15 cellular contexts compared by ENCODE assay signal in genomic region chr1:35576061-35576765, GRCh38. TPM values are rescaled to one million over a fixed set of nuclear protein-coding genes. Genes with fewer than 3 reads are reported as not detected.
DNase-seq lines count a peak whose midpoint lies in the region; ATAC-seq and TF ChIP-seq lines count a peak whose summit lies in the region.
"Had no signal": no experiment of that assay in that cellular context is flagged by ENCODE, and none has a peak within 500 bp of the region (broad histone marks: within the 10 kb centered on the region; RNA-seq: fewer than 3 reads in every experiment).

No MANE protein-coding gene starts in this region.

- H3K27me3 ChIP-seq in Peyer's patch, result no peaks in the 10 kb centered on the region
- peaks cover 0 to 76% (median 27%) of the 10 kb centered on the region in 4 donors for H3K27me3 ChIP-seq in esophagus muscularis mucosa
- peaks cover 0 to 50% (median 36%) of the 10 kb centered on the region in 7 donors for H3K27me3 ChIP-seq in spleen (replicated peaks in 1 of 7)

- H3K27ac Mint-ChIP-seq in activated CD4-positive, alpha-beta T cell treated with anti-CD3 and anti-CD28 coated beads, Interleukin-2, amount 10 ng/mL, durations not matched to agents 7 days and 5 days, result peak overlapping the region; percentile 79

- WGBS in esophagus muscularis mucosa, result 67% methylated on average over 10 of the region's 10 CpGs
- 39 to 62% (median 49%) methylated on average over 10 of the region's 10 CpGs for WGBS in spleen, 5 donors

- no peak overlapping the region for H3K27ac ChIP-seq in Peyer's patch
- H3K27ac ChIP-seq in esophagus muscularis mucosa (replicated peaks in 1 of 4), result no peak overlapping the region
- no peak overlapping the region for H3K27ac ChIP-seq in spleen
- H3K27ac ChIP-seq: gastroesophageal sphincter had no signal

- intact Hi-C loops in esophagus muscularis mucosa (cut with DNase I), result no loop called here
- intact Hi-C loops in spleen (cut with DNase I; ENCODE audit: low total_unique reads), result no loop called here

- TF ChIP-seq EP300 in esophagus muscularis mucosa (IDR thresholded peaks at IDR 0.05), result no peak

- H3K36me3 ChIP-seq in Peyer's patch (no peaks in the 10 kb centered on the region), esophagus muscularis mucosa (no peaks in the 10 kb centered on the region), spleen (no peaks in the 10 kb centered on the region)
- H3K36me3 ChIP-seq: gastroesophageal sphincter had no signal

- no peak for TF ChIP-seq CTCF in Peyer's patch (IDR thresholded peaks at IDR 0.05)
- TF ChIP-seq CTCF in esophagus muscularis mucosa (IDR thresholded peaks at IDR 0.05), result no peak
- no peak for TF ChIP-seq CTCF in spleen (IDR thresholded peaks at IDR 0.05 in 8 of 11, conservative IDR thresholded peaks at IDR 0.05 in 3 of 11)

- ATAC-seq in HG03442 (IDR thresholded peaks at IDR 0.05; ENCODE audit: unreplicated experiment), result no peak
- ATAC-seq: gastroesophageal sphincter had no signal

- H3K9me3 Mint-ChIP-seq in activated CD4-positive, alpha-beta T cell treated with anti-CD3 and anti-CD28 coated beads, Interleukin-2, amount 10 ng/mL, durations not matched to agents 7 days and 5 days, result no peaks in the 10 kb centered on the region

- POLR2A ChIA-PET in activated CD4-positive, alpha-beta T cell treated with anti-CD3 and anti-CD28 coated beads, Interleukin-2, amount 10 ng/mL, durations not matched to agents 7 days and 5 days (lab: Charles Lee), result no interaction called here

- H3K4me3 Mint-ChIP-seq in activated CD4-positive, alpha-beta T cell treated with anti-CD3 and anti-CD28 coated beads, Interleukin-2, amount 10 ng/mL, durations not matched to agents 7 days and 5 days, result peak overlapping the region; percentile 64

- peaks cover 5% of the 10 kb centered on the region for H3K36me3 Mint-ChIP-seq in activated CD4-positive, alpha-beta T cell treated with anti-CD3 and anti-CD28 coated beads, Interleukin-2, amount 10 ng/mL, durations not matched to agents 7 days and 5 days (ENCODE audit: low read depth)

- H3K9me3 ChIP-seq in Peyer's patch (no peaks in the 10 kb centered on the region), esophagus muscularis mucosa (no peaks in the 10 kb centered on the region), spleen (no peaks in the 10 kb centered on the region)
- H3K9me3 ChIP-seq: gastroesophageal sphincter had no signal

- H3K4me1 ChIP-seq in Peyer's patch (peaks cover 0 to 29% (median 12%) of the 10 kb centered on the region in 4 donors), esophagus muscularis mucosa (peaks cover 23 to 46% (median 36%) of the 10 kb centered on the region in 4 donors), spleen (peaks cover 5 to 74% (median 42%) of the 10 kb centered on the region in 6 donors)

- peaks cover 31% of the 10 kb centered on the region for H3K27me3 Mint-ChIP-seq in activated CD4-positive, alpha-beta T cell treated with anti-CD3 and anti-CD28 coated beads, Interleukin-2, amount 10 ng/mL, durations not matched to agents 7 days and 5 days

- CTCF ChIA-PET in activated CD4-positive, alpha-beta T cell treated with anti-CD3 and anti-CD28 coated beads, Interleukin-2, amount 10 ng/mL, durations not matched to agents 7 days and 5 days (lab: Charles Lee), result interaction anchor here (0.5 to 1.3 kb wide), 3 partner anchors 9 to 290 kb away, joined by 3 read pairs; no protein-coding TSS in a partner anchor

- no peak for DNase-seq in activated CD4-positive, alpha-beta T cell treated with anti-CD3 and anti-CD28 coated beads, Interleukin-2, amount 10 ng/mL, durations not matched to agents 7 days and 5 days
- DNase-seq in activated CD4-positive, alpha-beta T cell treated with anti-CD3 and anti-CD28 coated beads, Interleukin-2, amount 50 U/mL, for 48 hours, result no peak
- DNase-seq in Peyer's patch (no peak), esophagus muscularis mucosa (ENCODE audit: extremely low spot score) (no peak), spleen (peak; percentile 67), NCI-H2227 treated with DMSO at 0.1 percent for 48 hours (lab: John Stamatoyannopoulos, UW) (no peak), SIG-M5 treated with dmso at 0.1 percent for 504 hours (lab: John Stamatoyannopoulos, UW; ENCODE audit: unreplicated experiment) (no peak)
- DNase-seq: ACHN; activated CD4-positive, alpha-beta T cell treated with anti-CD3 and anti-CD28 coated beads for 4 hours; central memory CD4-positive, alpha-beta T cell; NCI-H1092 treated with DMSO at 0.1 percent for 48 hours; stimulated activated CD4-positive, alpha-beta T cell treated with anti-CD3 and anti-CD28 coated beads, Interleukin-2, amount 100 ng/mL, for 24 hours had no signal

- TF ChIP-seq POLR2A in Peyer's patch (IDR thresholded peaks at IDR 0.05) (no peak), esophagus muscularis mucosa (IDR thresholded peaks at IDR 0.05; ENCODE audit: low read depth) (no peak), spleen (IDR thresholded peaks at IDR 0.05) (no peak)

- H3K4me1 Mint-ChIP-seq in activated CD4-positive, alpha-beta T cell treated with anti-CD3 and anti-CD28 coated beads, Interleukin-2, amount 10 ng/mL, durations not matched to agents 7 days and 5 days, result peaks cover 29% of the 10 kb centered on the region

- peak overlapping the region in 3 of 4 donors; percentile 44 to 59 (median 58) for H3K4me3 ChIP-seq in Peyer's patch
- H3K4me3 ChIP-seq in esophagus muscularis mucosa, result peak overlapping the region; percentile 50 to 61 (median 53)
- peak overlapping the region in 6 of 8 donors; percentile 52 to 80 (median 58) for H3K4me3 ChIP-seq in spleen

RNA-seq across cellular contexts. Expression of gene TFAP2E, which starts 3.1 kb away (rescaled TPM):
- total RNA-seq in activated CD4-positive, alpha-beta T cell treated with anti-CD3 and anti-CD28 coated beads, Interleukin-2, amount 10 ng/mL, durations not matched to agents 7 days and 5 days, result under 1 TPM; 0.42 to 0.65 TPM
- total RNA-seq in Peyer's patch, result 1 to 10 TPM in 1 of 4 donors, not detected in 3; 1.4 TPM
- under 1 TPM in 3 of 4 donors, not detected in 1; 0.33 to 0.71 (median 0.63) TPM for total RNA-seq in esophagus muscularis mucosa
- 1 to 10 TPM in 4 of 7 donors, under 1 TPM in 1, not detected in 2; 0.60 to 2.9 (median 1.7) TPM for total RNA-seq in spleen
- 1 to 10 TPM; 1.6 to 4.4 (median 3.4) TPM for polyA plus RNA-seq in spleen
- total RNA-seq: urinary bladder had no signal

RNA-seq across cellular contexts. Expression of gene NCDN, which starts 18.6 kb away (rescaled TPM):
- 10 to 100 TPM; 19.4 to 21.4 TPM for total RNA-seq in activated CD4-positive, alpha-beta T cell treated with anti-CD3 and anti-CD28 coated beads, Interleukin-2, amount 10 ng/mL, durations not matched to agents 7 days and 5 days
- total RNA-seq in Peyer's patch (10 to 100 TPM in 3 of 4 donors, 1 to 10 TPM in 1; 6.3 to 15.3 (median 13.2) TPM), esophagus muscularis mucosa (10 to 100 TPM; 22.4 to 40.4 (median 29.2) TPM), spleen (10 to 100 TPM; 13.5 to 19.1 (median 17.4) TPM)
- 1 to 10 TPM; 4.2 to 9.3 (median 5.0) TPM for polyA plus RNA-seq in spleen

RNA-seq across cellular contexts. Expression of gene KIAA0319L, which starts 19.0 kb away (rescaled TPM):
- 10 to 100 TPM; 37.6 to 46.3 TPM for total RNA-seq in activated CD4-positive, alpha-beta T cell treated with anti-CD3 and anti-CD28 coated beads, Interleukin-2, amount 10 ng/mL, durations not matched to agents 7 days and 5 days
- total RNA-seq in Peyer's patch, result 100 to 1,000 TPM in 3 of 4 donors, 10 to 100 TPM in 1; 88.3 to 143 (median 129) TPM
- 10 to 100 TPM; 28.5 to 35.7 (median 32.7) TPM for total RNA-seq in esophagus muscularis mucosa
- 100 to 1,000 TPM in 1 of 7 donors, 10 to 100 TPM in 6; 52.2 to 103 (median 68.9) TPM for total RNA-seq in spleen
- 10 to 100 TPM; 10.5 to 18.5 (median 14.9) TPM for polyA plus RNA-seq in spleen
